In genomic region chr9:70415041-70415440, GRCh38 we compare ENCODE assay signal across 10 cellular contexts. TPM values are rescaled to one million over a fixed set of nuclear protein-coding genes. Genes with fewer than 3 reads are reported as not detected.
DNase-seq lines count a peak whose midpoint lies in the region; ATAC-seq and TF ChIP-seq lines count a peak whose summit lies in the region.
"Had no signal": no experiment of that assay in that cellular context is flagged by ENCODE, and none has a peak within 500 bp of the region (broad histone marks: within the 10 kb centered on the region; RNA-seq: fewer than 3 reads in every experiment).

No MANE protein-coding gene starts in this region.

- intact Hi-C loops in prostate gland (cut with DNase I) (loop anchor here (10.0 kb wide), 2 partner anchors 160 to 370 kb away; partner anchors contain the start of genes MAMDC2 and SMC5), posterior vena cava (cut with DNase I) (loop anchor here in 1 of 2 donors (10.0 kb wide), 1 partner anchor 190 kb away; no protein-coding TSS in a partner anchor)

- TF ChIP-seq CTCF in RWPE1 (conservative IDR thresholded peaks at IDR 0.05; ENCODE audit: low read depth) (no peak), prostate gland (IDR thresholded peaks at IDR 0.05) (no peak)

- no peaks in the 10 kb centered on the region for H3K36me3 ChIP-seq in BLaER1 treated with 17β-estradiol and CSF1 and Interleukin-3, amounts not matched to agents 10 nM and 100 nM
- no peaks in the 10 kb centered on the region for H3K36me3 ChIP-seq in prostate gland

- H3K27me3 ChIP-seq in BLaER1 treated with 17β-estradiol and CSF1 and Interleukin-3, amounts not matched to agents 10 nM and 100 nM, result no peaks in the 10 kb centered on the region; a peak in 3 of 22 replicates
- no peaks in the 10 kb centered on the region for H3K27me3 ChIP-seq in prostate gland (replicated peaks; ENCODE audit: insufficient read depth)

- ATAC-seq in GM18498 (IDR thresholded peaks at IDR 0.05; ENCODE audit: unreplicated experiment) (no peak), GM18505 (IDR thresholded peaks at IDR 0.05; ENCODE audit: unreplicated experiment) (no peak)

- no peaks in the 10 kb centered on the region for H3K9me3 ChIP-seq in BLaER1 treated with 17β-estradiol and CSF1 and Interleukin-3, amounts not matched to agents 10 nM and 100 nM (replicated peaks in 1 of 11)
- H3K9me3 ChIP-seq in prostate gland, result no peaks in the 10 kb centered on the region

- H3K4me3 ChIP-seq in BLaER1 treated with 17β-estradiol and CSF1 and Interleukin-3, amounts not matched to agents 10 nM and 100 nM, result peak overlapping the region in 2 of 10 experiments; percentile 88 to 94; a peak in 4 of 20 replicates
- peak overlapping the region; percentile 89 to 97 for H3K4me3 ChIP-seq in prostate gland

- H3K9ac ChIP-seq in BLaER1 treated with 17β-estradiol and CSF1 and Interleukin-3, amounts not matched to agents 10 nM and 100 nM, result peak overlapping the region in 9 of 11 experiments; percentile 87 to 97 (median 95); a peak in 12 of 22 replicates

- peaks cover 41 to 56% (median 48%) of the 10 kb centered on the region in 10 experiments for H3K4me1 ChIP-seq in BLaER1 treated with 17β-estradiol and CSF1 and Interleukin-3, amounts not matched to agents 10 nM and 100 nM
- H3K4me1 ChIP-seq in prostate gland (replicated peaks), result peaks cover 9% of the 10 kb centered on the region

- H4K20me1 ChIP-seq in BLaER1 treated with 17β-estradiol and CSF1 and Interleukin-3, amounts not matched to agents 10 nM and 100 nM, result peaks cover 0 to 16% (median 8%) of the 10 kb centered on the region in 11 experiments; a peak in 7 of 22 replicates

- 63% methylated on average over 2 of the region's 2 CpGs for WGBS in prostate gland

- H3K27ac ChIP-seq in BLaER1 treated with 17β-estradiol and CSF1 and Interleukin-3, amounts not matched to agents 10 nM and 100 nM, result peak overlapping the region in 6 of 11 experiments; percentile 87 to 96 (median 94); a peak in 6 of 22 replicates
- peak overlapping the region; percentile 73; the same call in 1 of the 2 replicates for H3K27ac ChIP-seq in RWPE1
- H3K27ac ChIP-seq in epithelial cell of prostate, result peak overlapping the region; percentile 98
- peak overlapping the region; percentile 100 for H3K27ac ChIP-seq in prostate gland

- CTCF ChIA-PET in RWPE1 (lab: Yijun Ruan, JAX), result interaction anchor here (1.5 kb wide), 1 partner anchor 188 kb away, joined by 6 read pairs; no protein-coding TSS in a partner anchor

- TF ChIP-seq POLR2A in prostate gland (IDR thresholded peaks at IDR 0.05) (no peak), GM18505 (IDR thresholded peaks at IDR 0.05; ENCODE audit: borderline replicate concordance, extremely low read depth, insufficient read depth, insufficient read length) (no peak)

- POLR2A ChIA-PET in RWPE1 (lab: Yijun Ruan, JAX; ENCODE audit: low non-redundant PET), result no interaction called here

- DNase-seq in RWPE1 (ENCODE audit: low spot score) (no peak), epithelial cell of prostate (ENCODE audit: low read depth, low spot score) (no peak), prostate gland (ENCODE audit: low spot score) (no peak), posterior vena cava (ENCODE audit: low spot score) (no peak), amygdala (lab: John Stamatoyannopoulos, UW) (no peak)
- DNase-seq: NCI-H146, occipital lobe had no signal

- peak overlapping the region; percentile 82 to 98 (median 94) for H3K4me2 ChIP-seq in BLaER1 treated with 17β-estradiol and CSF1 and Interleukin-3, amounts not matched to agents 10 nM and 100 nM

RNA-seq across cellular contexts. Expression of gene KLF9, which starts 0.6 kb away (rescaled TPM):
- 100 to 1,000 TPM in 1 of 2 donors, 10 to 100 TPM in 1; 82.9 to 129 TPM for total RNA-seq in prostate gland
- 100 to 1,000 TPM in 1 of 2 donors, 10 to 100 TPM in 1; 87.1 to 104 TPM for total RNA-seq in posterior vena cava
